In genomic region chr5:89988998-89989690, GRCh38 we compare ENCODE assay signal across 15 cellular contexts.
DNase-seq lines count a peak whose midpoint lies in the region; ATAC-seq and TF ChIP-seq lines count a peak whose summit lies in the region.
"Had no signal": no experiment of that assay in that cellular context is flagged by ENCODE, and none has a peak within 500 bp of the region (broad histone marks: within the 10 kb centered on the region; RNA-seq: fewer than 3 reads in every experiment).

No MANE protein-coding gene starts in this region.

- TF ChIP-seq CTCF in heart left ventricle (IDR thresholded peaks at IDR 0.05), result no peak
- TF ChIP-seq CTCF in osteoblast (IDR thresholded peaks at IDR 0.05; ENCODE audit: extremely low read depth, low read depth, low read length), result no peak
- TF ChIP-seq CTCF in vagina (IDR thresholded peaks at IDR 0.05), result no peak
- TF ChIP-seq CTCF in glutamatergic neuron (IDR thresholded peaks at IDR 0.05; ENCODE audit: partially characterized antibody, unreplicated experiment), result no peak

- peak; percentile 74 to 91 (median 89) for ATAC-seq in heart left ventricle
- ATAC-seq in GM21423 (IDR thresholded peaks at IDR 0.05; ENCODE audit: unreplicated experiment), result no peak
- ATAC-seq: activated T-cell treated with anti-CD3 and anti-CD28 coated beads, Interleukin-2, amount 50 U/mL, for 72 hours; CD8-positive, alpha-beta T cell; K562 had no signal

- H3K36me3 ChIP-seq in heart left ventricle (no peaks in the 10 kb centered on the region), osteoblast (ENCODE audit: insufficient read depth, low read length) (no peaks in the 10 kb centered on the region), vagina (no peaks in the 10 kb centered on the region)
- H3K36me3 ChIP-seq: adrenal gland had no signal

- TF ChIP-seq POLR2A in heart left ventricle (IDR thresholded peaks at IDR 0.05) (no peak), vagina (IDR thresholded peaks at IDR 0.05) (no peak)

- H3K4me3 Mint-ChIP-seq in glutamatergic neuron (ENCODE audit: unreplicated experiment), result no peak overlapping the region
- H3K4me3 Mint-ChIP-seq: activated CD4-positive, alpha-beta T cell treated with anti-CD3 and anti-CD28 coated beads, Interleukin-2, amount 10 ng/mL, durations not matched to agents 7 days and 5 days; activated T-cell treated with anti-CD3 and anti-CD28 coated beads, Interleukin-2, amount 50 U/mL, for 72 hours; CD8-positive, alpha-beta T cell; stimulated activated naive CD8-positive, alpha-beta T cell treated with anti-CD3 and anti-CD28 coated beads, Interleukin-15, Interleukin-2, amounts not matched to agents 100 ng/mL and 50 ng/mL, for 24 hours had no signal

- H3K27me3 ChIP-seq in heart left ventricle (no peaks in the 10 kb centered on the region), osteoblast (ENCODE audit: insufficient read depth, low read length) (no peaks in the 10 kb centered on the region), vagina (no peaks in the 10 kb centered on the region)
- H3K27me3 ChIP-seq: adrenal gland had no signal

- H4K20me1 ChIP-seq in osteoblast (ENCODE audit: insufficient read depth, low read length), result no peaks in the 10 kb centered on the region

- H3K4me1 ChIP-seq in heart left ventricle, result peaks cover 0 to 34% (median 17%) of the 10 kb centered on the region in 12 donors
- H3K4me1 ChIP-seq in osteoblast (ENCODE audit: insufficient read depth, low read length), result peaks cover 11% of the 10 kb centered on the region
- no peaks in the 10 kb centered on the region for H3K4me1 ChIP-seq in vagina
- H3K4me1 ChIP-seq: adrenal gland had no signal

- H3K4me1 Mint-ChIP-seq in glutamatergic neuron (ENCODE audit: low read depth, unreplicated experiment), result no peaks in the 10 kb centered on the region
- H3K4me1 Mint-ChIP-seq: activated CD4-positive, alpha-beta T cell treated with anti-CD3 and anti-CD28 coated beads, Interleukin-2, amount 10 ng/mL, durations not matched to agents 7 days and 5 days had no signal

- H3K4me2 ChIP-seq in osteoblast (ENCODE audit: insufficient read depth, low read length), result no peak overlapping the region

- no peaks in the 10 kb centered on the region for H3K36me3 Mint-ChIP-seq in glutamatergic neuron (ENCODE audit: unreplicated experiment)
- H3K36me3 Mint-ChIP-seq: CD8-positive, alpha-beta T cell had no signal

- no peak overlapping the region for H3K27ac Mint-ChIP-seq in glutamatergic neuron (ENCODE audit: unreplicated experiment)
- H3K27ac Mint-ChIP-seq: activated CD4-positive, alpha-beta T cell treated with anti-CD3 and anti-CD28 coated beads, Interleukin-2, amount 10 ng/mL, durations not matched to agents 7 days and 5 days; activated T-cell treated with anti-CD3 and anti-CD28 coated beads, Interleukin-2, amount 50 U/mL, for 72 hours; CD8-positive, alpha-beta T cell; stimulated activated naive CD8-positive, alpha-beta T cell treated with anti-CD3 and anti-CD28 coated beads, Interleukin-15, Interleukin-2, amounts not matched to agents 100 ng/mL and 50 ng/mL, for 24 hours had no signal

- peak overlapping the region; percentile 71 for H2AFZ ChIP-seq in osteoblast (ENCODE audit: low read length)

- intact Hi-C loops in heart left ventricle (cut with DNase I) (loop anchor here in 5 of 10 donors (2.0 to 10.0 kb wide), 5 partner anchors 56 to 1254 kb away; partner anchors contain the start of gene MEF2C (in 2 of the 5)), vagina (cut with DNase I) (no loop called here)

- H3K79me2 ChIP-seq in osteoblast (ENCODE audit: insufficient read depth, low read length), result no peaks in the 10 kb centered on the region

- peak overlapping the region in 1 of 12 donors; percentile 1 for H3K4me3 ChIP-seq in heart left ventricle
- no peak overlapping the region for H3K4me3 ChIP-seq in osteoblast (ENCODE audit: insufficient read depth, low read length)
- no peak overlapping the region for H3K4me3 ChIP-seq in vagina
- H3K4me3 ChIP-seq: adrenal gland, K562 had no signal

- 31 to 42% (median 37%) methylated on average over 5 of the region's 5 CpGs for WGBS in heart left ventricle, 4 donors

- DNase-seq in heart left ventricle (peak in 4 of 5 donors; percentile 46 to 73 (median 55)), osteoblast (ENCODE audit: insufficient read length, low spot score, missing footprints) (peak; percentile 32), vagina (ENCODE audit: extremely low spot score in 2 of 2) (no peak), glutamatergic neuron (no peak), cortex of kidney (lab: John Stamatoyannopoulos, UW) (no peak), AG08396 (ENCODE audit: low spot score) (no peak)
- DNase-seq: activated CD4-positive, alpha-beta T cell treated with anti-CD3 and anti-CD28 coated beads, Interleukin-2, amount 10 ng/mL, durations not matched to agents 7 days and 5 days; activated T-cell treated with anti-CD3 and anti-CD28 coated beads, Interleukin-2, amount 50 U/mL, for 72 hours; CD8-positive, alpha-beta T cell; NCI-H146 had no signal

- H3K27me3 Mint-ChIP-seq in glutamatergic neuron (ENCODE audit: unreplicated experiment), result no peaks in the 10 kb centered on the region
- H3K27me3 Mint-ChIP-seq: activated CD4-positive, alpha-beta T cell treated with anti-CD3 and anti-CD28 coated beads, Interleukin-2, amount 10 ng/mL, durations not matched to agents 7 days and 5 days; stimulated activated naive CD8-positive, alpha-beta T cell treated with anti-CD3 and anti-CD28 coated beads, Interleukin-15, Interleukin-2, amounts not matched to agents 100 ng/mL and 50 ng/mL, for 24 hours had no signal

- no peaks in the 10 kb centered on the region for H3K9me3 Mint-ChIP-seq in glutamatergic neuron (ENCODE audit: unreplicated experiment)
- H3K9me3 Mint-ChIP-seq: activated CD4-positive, alpha-beta T cell treated with anti-CD3 and anti-CD28 coated beads, Interleukin-2, amount 10 ng/mL, durations not matched to agents 7 days and 5 days; stimulated activated naive CD8-positive, alpha-beta T cell treated with anti-CD3 and anti-CD28 coated beads, Interleukin-15, Interleukin-2, amounts not matched to agents 100 ng/mL and 50 ng/mL, for 24 hours had no signal

- H3K27ac ChIP-seq in cingulate gyrus (ENCODE audit: low read depth, low read length), result peak overlapping the region; percentile 56
- peak overlapping the region; percentile 41 to 85 (median 68) for H3K27ac ChIP-seq in heart left ventricle
- peak overlapping the region; percentile 72 for H3K27ac ChIP-seq in osteoblast (ENCODE audit: low read depth, low read length)
- peak overlapping the region; percentile 11 for H3K27ac ChIP-seq in vagina

- peaks cover 0 to 6% (median 0%) of the 10 kb centered on the region in 12 donors for H3K9me3 ChIP-seq in heart left ventricle
- no peaks in the 10 kb centered on the region for H3K9me3 ChIP-seq in osteoblast (ENCODE audit: low read depth, low read length)
- H3K9me3 ChIP-seq in vagina, result no peaks in the 10 kb centered on the region
- H3K9me3 ChIP-seq: adrenal gland had no signal

Comparison
In these comparisons a context has a peak if more than half of its experiments do, and no peak if none do; other contexts are left out.
1. H3K27ac ChIP-seq: peak in every context shown above with its lines; median percentile 72 in osteoblast; 68 in heart left ventricle; 56 in cingulate gyrus; 11 in vagina.
2. DNase-seq: peak in heart left ventricle (4 of 5) and osteoblast (single experiment); none in vagina (0 of 2), glutamatergic neuron (single experiment), cortex of kidney (single experiment) and AG08396 (single experiment).